16 cellular contexts compared by ENCODE assay signal in the genomic region with DNA sequence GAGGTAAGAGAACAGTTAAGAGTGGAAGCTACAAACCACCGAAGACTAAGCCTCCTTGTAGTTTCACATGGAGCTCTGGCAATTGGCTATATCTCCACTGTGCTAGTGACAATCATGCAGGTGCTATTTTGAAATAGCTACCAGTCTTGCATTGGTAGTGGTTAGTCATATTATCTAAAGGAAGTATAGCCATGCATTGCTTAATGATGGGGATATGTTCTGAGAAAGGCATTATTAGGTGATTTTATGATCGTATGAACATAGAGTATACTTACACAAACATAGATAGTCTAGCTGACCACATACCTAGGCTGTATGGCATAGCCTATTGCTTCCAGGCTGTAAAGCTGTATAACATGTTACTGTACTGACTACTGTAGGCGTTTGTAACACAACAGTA.
"Had no signal": no experiment of that assay in that cellular context is flagged by ENCODE, and none has a peak within 500 bp of the region (broad histone marks: within the 10 kb centered on the region; RNA-seq: fewer than 3 reads in every experiment).

No MANE protein-coding gene starts in this region.

- H3K36me3 Mint-ChIP-seq: activated naive CD4-positive, alpha-beta T cell treated with anti-CD3 and anti-CD28 coated beads, Interleukin-2, amount 50 U/mL, for 72 hours had no signal

- H3K4me1 ChIP-seq: colonic mucosa, uterus had no signal

- H3K9me3 Mint-ChIP-seq: activated CD4-positive, alpha-beta T cell treated with anti-CD3 and anti-CD28 coated beads, Interleukin-2, amount 10 ng/mL, durations not matched to agents 24 days and 14 days; activated naive CD4-positive, alpha-beta T cell treated with anti-CD3 and anti-CD28 coated beads, Interleukin-2, amount 50 U/mL, for 72 hours; activated T-cell treated with anti-CD3 and anti-CD28 coated beads, Interleukin-2, amount 50 U/mL, for 72 hours; naive B cell; stimulated activated memory B cell treated with anti-CD40 and anti-IgM and Interleukin-4, amounts not matched to agents 10 μg/mL and 1 μg/mL and 100 μg/mL, for 72 hours had no signal

- H3K4me1 Mint-ChIP-seq: activated CD4-positive, alpha-beta T cell treated with anti-CD3 and anti-CD28 coated beads, Interleukin-2, amount 10 ng/mL, durations not matched to agents 24 days and 14 days; naive B cell; stimulated activated memory B cell treated with anti-CD40 and anti-IgM and Interleukin-4, amounts not matched to agents 10 μg/mL and 1 μg/mL and 100 μg/mL, for 72 hours had no signal

- ATAC-seq: activated CD8-positive, alpha-beta T cell treated with anti-CD3 and anti-CD28 coated beads, Interleukin-2, amount 10 ng/mL, durations not matched to agents 7 days and 5 days; activated naive CD4-positive, alpha-beta T cell treated with anti-CD3 and anti-CD28 coated beads, Interleukin-2, amount 50 U/mL, for 72 hours; activated T-cell treated with anti-CD3 and anti-CD28 coated beads, Interleukin-2, amount 50 U/mL, for 72 hours; stimulated activated memory B cell treated with anti-CD40 and anti-IgM and Interleukin-4, amounts not matched to agents 10 μg/mL and 1 μg/mL and 100 μg/mL, for 72 hours had no signal

- DNase-seq: activated CD4-positive, alpha-beta T cell treated with anti-CD3 and anti-CD28 coated beads, Interleukin-2, amount 10 ng/mL, durations not matched to agents 24 days and 14 days; activated CD4-positive, CD25-positive, alpha-beta regulatory T cell; activated CD8-positive, alpha-beta memory T cell treated with anti-CD3 and anti-CD28 coated beads, Interleukin-2, amount 50 U/mL, for 4 hours; activated CD8-positive, alpha-beta T cell treated with anti-CD3 and anti-CD28 coated beads, Interleukin-2, amount 10 ng/mL, durations not matched to agents 7 days and 5 days; activated gamma-delta T cell; activated T-cell treated with anti-CD3 and anti-CD28 coated beads, Interleukin-2, amount 50 U/mL, for 72 hours; colonic mucosa; foreskin melanocyte; midbrain; naive B cell; stimulated activated CD4-positive, alpha-beta T cell treated with anti-CD3 and anti-CD28 coated beads, Interleukin-12 subunit alpha, Interleukin-12 subunit beta, amount 100 ng/mL, for 4 hours; stimulated activated CD4-positive, alpha-beta T cell treated with anti-CD3 and anti-CD28 coated beads, Interleukin-2, amount 100 ng/mL, for 24 hours; uterus had no signal

- H3K4me3 Mint-ChIP-seq: activated CD4-positive, alpha-beta T cell treated with anti-CD3 and anti-CD28 coated beads, Interleukin-2, amount 10 ng/mL, durations not matched to agents 24 days and 14 days; activated CD8-positive, alpha-beta T cell treated with anti-CD3 and anti-CD28 coated beads, Interleukin-2, amount 10 ng/mL, durations not matched to agents 7 days and 5 days; activated T-cell treated with anti-CD3 and anti-CD28 coated beads, Interleukin-2, amount 50 U/mL, for 72 hours; naive B cell; stimulated activated memory B cell treated with anti-CD40 and anti-IgM and Interleukin-4, amounts not matched to agents 10 μg/mL and 1 μg/mL and 100 μg/mL, for 72 hours had no signal

- H3K36me3 ChIP-seq: colonic mucosa, uterus had no signal

- H3K27me3 ChIP-seq: colonic mucosa, uterus had no signal

- H3K4me3 ChIP-seq: colonic mucosa, lung, uterus had no signal

- H3K27ac ChIP-seq: colonic mucosa, uterus had no signal

- H3K27me3 Mint-ChIP-seq: activated CD4-positive, alpha-beta T cell treated with anti-CD3 and anti-CD28 coated beads, Interleukin-2, amount 10 ng/mL, durations not matched to agents 24 days and 14 days; naive B cell; stimulated activated memory B cell treated with anti-CD40 and anti-IgM and Interleukin-4, amounts not matched to agents 10 μg/mL and 1 μg/mL and 100 μg/mL, for 72 hours had no signal

- H3K27ac Mint-ChIP-seq: activated CD4-positive, alpha-beta T cell treated with anti-CD3 and anti-CD28 coated beads, Interleukin-2, amount 10 ng/mL, durations not matched to agents 24 days and 14 days; activated CD8-positive, alpha-beta T cell treated with anti-CD3 and anti-CD28 coated beads, Interleukin-2, amount 10 ng/mL, durations not matched to agents 7 days and 5 days; activated naive CD4-positive, alpha-beta T cell treated with anti-CD3 and anti-CD28 coated beads, Interleukin-2, amount 50 U/mL, for 72 hours; activated T-cell treated with anti-CD3 and anti-CD28 coated beads, Interleukin-2, amount 50 U/mL, for 72 hours; stimulated activated memory B cell treated with anti-CD40 and anti-IgM and Interleukin-4, amounts not matched to agents 10 μg/mL and 1 μg/mL and 100 μg/mL, for 72 hours had no signal
